Comparison of ENCODE assay signal across 1 cellular context in genomic region chr10:100535715-100536353, GRCh38.
TF ChIP-seq lines count a peak whose summit lies in the region.

Gene HIF1AN, plus strand, starts transcription at chr10:100535943. Its CDS starts 16 bp downstream, at chr10:100535959.

TF ChIP-seq in HepG2, 621 proteins besides CTCF, POLR2A, EP300 and RAD21 (continued from another document):
- TF ChIP-seq ZNF280D (CRISPR knock-in tag; IDR thresholded peaks at IDR 0.05) (0 out of 2 replicates have a peak, but pooled peaks have one; percentile 32), PHF20 (CRISPR knock-in tag; IDR thresholded peaks at IDR 0.05) (peak; percentile 87), ZNF441 (CRISPR knock-in tag; IDR thresholded peaks at IDR 0.05; ENCODE audit: borderline replicate concordance) (no peak), MAFF (IDR thresholded peaks at IDR 0.05; ENCODE audit: low read depth, low read length) (no peak), ZNF644 (CRISPR knock-in tag; IDR thresholded peaks at IDR 0.05; ENCODE audit: low read depth) (0 out of 2 replicates have a peak, but pooled peaks have one; percentile 23), NFIC (IDR thresholded peaks at IDR 0.05; ENCODE audit: low read length) (no peak), SOX13 (IDR thresholded peaks at IDR 0.05) (no peak), SOX13 (CRISPR knock-in tag; conservative IDR thresholded peaks at IDR 0.05 in 1 of 2, IDR thresholded peaks at IDR 0.05 in 1 of 2) (peak in 1 of 2 experiments; percentile 58; a peak in 2 of 4 replicates), KLF6 (CRISPR knock-in tag; IDR thresholded peaks at IDR 0.05) (peak; percentile 44; the same call in 1 of the 2 replicates), ARNT (IDR thresholded peaks at IDR 0.05) (no peak), MTA1 (CRISPR knock-in tag; IDR thresholded peaks at IDR 0.05; ENCODE audit: borderline replicate concordance) (no peak), RXRA (CRISPR knock-in tag; IDR thresholded peaks at IDR 0.05) (peak; percentile 53), ATF2 (CRISPR knock-in tag; IDR thresholded peaks at IDR 0.05) (no peak), SIN3A (IDR thresholded peaks at IDR 0.05; ENCODE audit: borderline replicate concordance, low read depth, low read length) (no peak), SKI (IDR thresholded peaks at IDR 0.05; ENCODE audit: partially characterized antibody) (peak; percentile 50), AGO2 (optimal IDR thresholded peaks at IDR 0.05; ENCODE audit: low read depth, low read length) (peak; percentile 26), ZNF775 (CRISPR knock-in tag; IDR thresholded peaks at IDR 0.05; ENCODE audit: borderline replicate concordance) (no peak)
